ENCODE assay signal across 8 cellular contexts in the genomic region with DNA sequence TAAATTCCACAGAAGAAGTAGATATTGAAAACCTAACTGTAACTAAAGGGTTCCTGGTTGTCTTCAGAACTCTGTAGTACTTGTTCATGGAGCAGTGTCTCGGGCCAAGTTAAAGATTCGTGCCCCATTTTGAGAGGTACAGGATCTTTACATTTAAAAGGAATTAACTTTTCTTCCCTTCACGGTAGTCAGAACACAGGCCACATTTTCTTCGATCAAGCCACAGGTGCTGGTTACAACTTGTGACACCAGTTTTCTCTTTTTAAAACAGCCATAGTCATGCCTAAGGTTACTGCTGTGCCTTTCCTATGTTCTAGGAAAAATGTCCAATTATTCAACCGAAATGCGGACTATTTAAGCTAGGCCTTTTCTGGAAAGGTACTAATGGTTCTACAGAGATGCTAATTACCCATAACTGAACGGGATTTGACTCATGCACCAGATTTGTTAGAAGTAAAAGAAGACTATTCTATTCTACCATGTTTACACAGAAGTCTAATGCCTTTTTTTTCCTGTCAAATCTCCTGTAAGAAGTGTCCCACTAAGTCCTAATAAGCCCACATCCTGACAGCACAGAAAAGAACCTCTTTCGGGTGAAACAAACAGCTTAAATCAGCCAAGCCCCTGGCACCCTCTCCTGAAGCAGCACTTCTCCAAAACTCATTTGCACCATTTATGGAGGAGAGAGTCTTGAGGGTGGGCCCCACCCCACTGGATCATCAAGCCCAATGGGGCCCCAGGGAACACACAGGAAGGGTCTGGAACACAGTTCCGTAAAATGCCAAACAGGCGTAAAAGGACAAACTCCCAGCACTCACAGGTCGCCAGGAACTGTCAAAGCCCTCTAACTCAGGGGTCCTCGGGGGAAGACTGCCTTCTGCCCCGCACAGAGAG. TPM values are rescaled to one million over a fixed set of nuclear protein-coding genes. Genes with fewer than 3 reads are reported as not detected.
DNase-seq lines count a peak whose midpoint lies in the region; ATAC-seq and TF ChIP-seq lines count a peak whose summit lies in the region.

No MANE protein-coding gene starts in this region.

- in situ Hi-C loops in astrocyte of the spinal cord (cut with HindIII; ENCODE audit: low sequenced_read_pairs) = no loop called here

- H3K27me3 ChIP-seq in lower lobe of right lung (ENCODE audit: low read depth) (no peaks in the 10 kb centered on the region), upper lobe of left lung (no peaks in the 10 kb centered on the region)

- peaks cover 5% of the 10 kb centered on the region for H3K36me3 Mint-ChIP-seq in activated T-cell treated with anti-CD3 and anti-CD28 coated beads, Interleukin-2, amount 50 U/mL, for 4 hours (ENCODE audit: insufficient read depth)

- peak in 1 of 4 donors; percentile 45 for TF ChIP-seq POLR2A in upper lobe of left lung (IDR thresholded peaks at IDR 0.05)

- H3K9me3 Mint-ChIP-seq in activated T-cell treated with anti-CD3 and anti-CD28 coated beads, Interleukin-2, amount 50 U/mL, for 4 hours = no peaks in the 10 kb centered on the region

- peak overlapping the region; percentile 94 for H3K4me3 Mint-ChIP-seq in activated T-cell treated with anti-CD3 and anti-CD28 coated beads, Interleukin-2, amount 50 U/mL, for 4 hours

- peak overlapping the region; percentile 93 for H3K4me3 ChIP-seq in astrocyte of the spinal cord (ENCODE audit: low read depth, low read length)
- H3K4me3 ChIP-seq in lower lobe of right lung = peak overlapping the region; percentile 88
- peak overlapping the region in 3 of 4 donors; percentile 81 to 97 (median 90) for H3K4me3 ChIP-seq in upper lobe of left lung

- H3K27me3 Mint-ChIP-seq in activated T-cell treated with anti-CD3 and anti-CD28 coated beads, Interleukin-2, amount 50 U/mL, for 4 hours (ENCODE audit: low read depth) = no peaks in the 10 kb centered on the region

- no peaks in the 10 kb centered on the region for H3K9me3 ChIP-seq in lower lobe of right lung
- H3K9me3 ChIP-seq in upper lobe of left lung = no peaks in the 10 kb centered on the region

- H3K4me1 ChIP-seq in lower lobe of right lung = peaks cover 60% of the 10 kb centered on the region
- peaks cover 34 to 55% (median 43%) of the 10 kb centered on the region in 4 donors for H3K4me1 ChIP-seq in upper lobe of left lung

- H3K27ac ChIP-seq in lower lobe of right lung = peak overlapping the region; percentile 90
- H3K27ac ChIP-seq in upper lobe of left lung = peak overlapping the region; percentile 67 to 94 (median 88)

- no peak for ATAC-seq in activated T-cell treated with anti-CD3 and anti-CD28 coated beads, Interleukin-2, amount 50 U/mL, for 4 hours
- ATAC-seq in lower lobe of right lung (no peak), upper lobe of left lung (ENCODE audit: low FRiP score in 2 of 2) (no peak), GM18858 (IDR thresholded peaks at IDR 0.05; ENCODE audit: unreplicated experiment) (no peak)

- H3K4me1 Mint-ChIP-seq in activated T-cell treated with anti-CD3 and anti-CD28 coated beads, Interleukin-2, amount 50 U/mL, for 4 hours (ENCODE audit: low read depth) = peaks cover 79% of the 10 kb centered on the region

- H3K36me3 ChIP-seq in lower lobe of right lung = no peaks in the 10 kb centered on the region
- no peaks in the 10 kb centered on the region for H3K36me3 ChIP-seq in upper lobe of left lung

- no peak for TF ChIP-seq EP300 in upper lobe of left lung (IDR thresholded peaks at IDR 0.05)

- TF ChIP-seq CTCF in astrocyte of the spinal cord (IDR thresholded peaks at IDR 0.05; ENCODE audit: low read depth, low read length) = no peak
- no peak for TF ChIP-seq CTCF in lower lobe of right lung (IDR thresholded peaks at IDR 0.05)
- TF ChIP-seq CTCF in upper lobe of left lung (IDR thresholded peaks at IDR 0.05) = no peak

- intact Hi-C loops in lower lobe of right lung (cut with DNase I) = no loop called here

- WGBS in upper lobe of left lung, 2 donors = 22 to 40% methylated on average over 13 of the region's 13 CpGs

- no peak for DNase-seq in activated T-cell treated with anti-CD3 and anti-CD28 coated beads, Interleukin-2, amount 50 U/mL, for 4 hours
- DNase-seq in activated T-cell treated with anti-CD3 and anti-CD28 coated beads, Interleukin-2, amount 50 U/mL, for 48 hours = no peak
- DNase-seq in astrocyte of the spinal cord (ENCODE audit: low read depth, low spot score) = no peak
- no peak for DNase-seq in lower lobe of right lung
- DNase-seq in upper lobe of left lung = peak in 1 of 2 donors; percentile 57
- no peak for DNase-seq in AG08396 (ENCODE audit: low spot score)
- no peak for DNase-seq in NCI-H2227 treated with DMSO at 0.1 percent for 48 hours (lab: John Stamatoyannopoulos, UW)

RNA-seq across cellular contexts. Expression of a gene that starts 1.9 kb away (rescaled TPM):
- total RNA-seq in activated T-cell treated with anti-CD3 and anti-CD28 coated beads, Interleukin-2, amount 50 U/mL, for 4 hours = 10 to 100 TPM; 42.0 to 63.0 (median 43.9) TPM
- total RNA-seq in lower lobe of right lung = 54.2 TPM
- 100 to 1,000 TPM in 2 of 6 donors, 10 to 100 TPM in 4; 45.2 to 119 (median 81.9) TPM for total RNA-seq in upper lobe of left lung
